Comparison of ENCODE assay signal across 1 cellular context in genomic region chr6:28141500-28142329, GRCh38.
TF ChIP-seq lines count a peak whose summit lies in the region.

ZKSCAN8 (plus strand) TSS chr6:28141883; CDS start chr6:28148408, 6,525 bp downstream.

TF ChIP-seq in GM12878, 131 proteins besides CTCF, POLR2A, EP300 and RAD21 (continued from another document):
- TF ChIP-seq TBL1XR1 (IDR thresholded peaks at IDR 0.05; ENCODE audit: low read depth, low read length) (no peak), IRF5 (IDR thresholded peaks at IDR 0.05; ENCODE audit: borderline replicate concordance) (no peak), HDAC6 (IDR thresholded peaks at IDR 0.05; ENCODE audit: unreplicated experiment) (no peak), TCF12 (IDR thresholded peaks at IDR 0.05; ENCODE audit: low read depth, low read length) (peak; percentile 47; the same call in 1 of the 2 replicates), KAT2A (conservative IDR thresholded peaks at IDR 0.05; ENCODE audit: control insufficient read depth, low read depth, low read length) (no peak), KLF5 (IDR thresholded peaks at IDR 0.05; ENCODE audit: partially characterized antibody) (peak; percentile 40), EED (IDR thresholded peaks at IDR 0.05; ENCODE audit: low read depth) (peak; percentile 44; the same call in 1 of the 2 replicates), BACH1 (IDR thresholded peaks at IDR 0.05; ENCODE audit: borderline replicate concordance) (0 out of 2 replicates have a peak, but pooled peaks have one; percentile 38)
